ENCODE assay signal across 22 cellular contexts in the genomic region with DNA sequence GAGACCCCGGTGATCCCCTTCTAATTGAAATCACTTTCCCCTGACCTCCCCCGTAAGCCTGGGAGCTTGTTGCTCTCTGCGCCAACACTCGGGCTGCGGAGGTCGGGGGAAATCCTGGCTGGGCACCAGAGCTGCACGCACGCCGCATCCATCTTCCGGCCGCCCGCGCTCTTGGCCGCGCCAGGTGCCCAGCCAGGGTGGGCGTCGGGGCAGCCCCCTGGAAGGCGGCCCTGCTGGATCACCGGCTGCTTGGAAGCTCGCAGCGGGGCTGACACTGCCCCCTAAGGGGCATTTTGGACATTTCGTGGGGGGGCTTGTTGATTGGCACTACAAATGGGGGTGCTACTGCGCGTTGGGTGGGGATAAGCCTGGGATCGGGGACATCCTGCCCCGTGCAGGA.
DNase-seq lines count a peak whose midpoint lies in the region; ATAC-seq and TF ChIP-seq lines count a peak whose summit lies in the region.
"Had no signal": no experiment of that assay in that cellular context is flagged by ENCODE, and none has a peak within 500 bp of the region (broad histone marks: within the 10 kb centered on the region; RNA-seq: fewer than 3 reads in every experiment).

No MANE protein-coding gene starts in this region.

- no peaks in the 10 kb centered on the region for H3K4me1 ChIP-seq in OCI-LY3 (ENCODE audit: low read length)
- no peaks in the 10 kb centered on the region for H3K4me1 ChIP-seq in gastroesophageal sphincter

- peaks cover 27% of the 10 kb centered on the region for H3K27me3 ChIP-seq in OCI-LY3 (ENCODE audit: low read depth, low read length)
- peaks cover 58% of the 10 kb centered on the region for H3K27me3 ChIP-seq in gastroesophageal sphincter

- no peak overlapping the region for H3K9ac ChIP-seq in OCI-LY3 (ENCODE audit: low read length)

- no peaks in the 10 kb centered on the region for H3K36me3 ChIP-seq in OCI-LY3 (replicated peaks; ENCODE audit: low read depth, low read length)
- no peaks in the 10 kb centered on the region for H3K36me3 ChIP-seq in gastroesophageal sphincter
- H3K36me3 ChIP-seq: cardiac muscle cell, MG63 had no signal

- H3K27ac ChIP-seq in OCI-LY3 (ENCODE audit: low read length) (no peak overlapping the region), gastroesophageal sphincter (no peak overlapping the region)
- H3K27ac ChIP-seq: cardiac muscle cell had no signal

- no peak overlapping the region for H3K4me2 ChIP-seq in OCI-LY3 (ENCODE audit: low read length)

- no peak for TF ChIP-seq EP300 in gastroesophageal sphincter (IDR thresholded peaks at IDR 0.05)

- 32 to 33% methylated on average over 1 to 4 of the region's 26 CpGs for WGBS in gastroesophageal sphincter (ENCODE audit: low coverage in 1 of 2), 2 donors

- no peak overlapping the region for H2AFZ ChIP-seq in OCI-LY3 (ENCODE audit: low read depth, low read length)

- DNase-seq in 8988T (peak; percentile 28), ELF-1 (ENCODE audit: low read depth, low spot score) (peak; percentile 17), left kidney (ENCODE audit: low read depth, low spot score) (peak; percentile 74), NCI-H1105 treated with DMSO at 0.1 percent for 48 hours (lab: John Stamatoyannopoulos, UW) (no peak)
- DNase-seq: activated CD4-positive, alpha-beta T cell treated with anti-CD3 and anti-CD28 coated beads for 1 hour; amniotic stem cell; erythroblast; foreskin melanocyte; HCEC 1CT; left cardiac atrium; MG63; natural killer cell; NCI-H1694 treated with DMSO at 0.1 percent for 48 hours; NCI-H345; small intestine; stimulated activated CD4-positive, alpha-beta T cell treated with anti-CD3 and anti-CD28 coated beads, Interleukin-4, amount 100 ng/mL, for 24 hours; T1000 had no signal

- peak; percentile 29 for TF ChIP-seq CTCF in OCI-LY3 (IDR thresholded peaks at IDR 0.05; ENCODE audit: low read depth, low read length)
- no peak for TF ChIP-seq CTCF in gastroesophageal sphincter (IDR thresholded peaks at IDR 0.05)

- H3K9me3 ChIP-seq in OCI-LY3 (ENCODE audit: insufficient read depth, low read length) (no peaks in the 10 kb centered on the region), gastroesophageal sphincter (no peaks in the 10 kb centered on the region)
- H3K9me3 ChIP-seq: MG63 had no signal

- ATAC-seq in gastroesophageal sphincter (no peak), HG03097 (IDR thresholded peaks at IDR 0.05; ENCODE audit: low FRiP score, unreplicated experiment) (no peak), GM18498 (IDR thresholded peaks at IDR 0.05; ENCODE audit: unreplicated experiment) (no peak)
- ATAC-seq: natural killer cell had no signal

- H3K4me3 ChIP-seq in OCI-LY3 (ENCODE audit: low read length) (no peak overlapping the region), gastroesophageal sphincter (no peak overlapping the region)
- H3K4me3 ChIP-seq: cardiac muscle cell, MG63 had no signal

- TF ChIP-seq POLR2A in gastroesophageal sphincter (IDR thresholded peaks at IDR 0.05): no peak

- H3K79me2 ChIP-seq in OCI-LY3 (ENCODE audit: low read length): no peaks in the 10 kb centered on the region

- H4K20me1 ChIP-seq in OCI-LY3 (ENCODE audit: insufficient read depth, low read length): no peaks in the 10 kb centered on the region
